In the genomic region with DNA sequence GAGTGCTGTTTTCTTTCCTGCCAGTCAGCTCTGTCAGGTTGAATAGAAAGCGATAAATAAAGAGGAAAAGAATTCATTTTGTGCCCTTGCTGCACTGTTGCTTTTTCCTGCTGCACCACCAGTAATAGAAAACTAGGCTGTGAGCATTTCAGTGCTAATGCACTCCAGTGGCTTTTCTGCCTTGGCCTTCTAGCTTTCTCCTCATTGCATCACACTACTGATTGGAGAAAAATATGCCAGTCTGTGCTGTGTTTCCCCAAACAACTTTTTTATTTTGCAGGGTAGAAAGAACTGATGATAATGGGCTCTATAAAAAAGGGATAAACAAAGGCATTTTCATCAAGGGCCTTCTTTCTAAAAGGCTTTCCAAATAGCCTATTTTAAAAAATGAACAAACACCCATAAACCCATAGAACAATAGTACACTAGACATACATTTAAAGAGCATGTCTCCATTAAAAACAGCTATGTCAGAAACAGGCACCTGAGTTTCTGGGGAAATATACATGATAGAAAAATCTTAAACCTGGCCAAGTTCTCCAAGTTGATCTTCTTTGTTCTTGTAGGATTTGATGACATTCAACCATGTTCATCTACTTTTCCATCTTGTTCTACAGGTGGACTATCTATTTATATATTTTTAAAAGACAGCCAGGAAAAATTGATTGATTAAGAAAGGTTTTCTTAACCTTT, we compare ENCODE assay signal across 1 cellular context.
TF ChIP-seq lines count a peak whose summit lies in the region.

No MANE protein-coding gene starts in this region.

TF ChIP-seq in GM23338, 12 proteins besides CTCF, POLR2A, EP300 and RAD21 (continued from another document):
- TF ChIP-seq, protein P1, sequence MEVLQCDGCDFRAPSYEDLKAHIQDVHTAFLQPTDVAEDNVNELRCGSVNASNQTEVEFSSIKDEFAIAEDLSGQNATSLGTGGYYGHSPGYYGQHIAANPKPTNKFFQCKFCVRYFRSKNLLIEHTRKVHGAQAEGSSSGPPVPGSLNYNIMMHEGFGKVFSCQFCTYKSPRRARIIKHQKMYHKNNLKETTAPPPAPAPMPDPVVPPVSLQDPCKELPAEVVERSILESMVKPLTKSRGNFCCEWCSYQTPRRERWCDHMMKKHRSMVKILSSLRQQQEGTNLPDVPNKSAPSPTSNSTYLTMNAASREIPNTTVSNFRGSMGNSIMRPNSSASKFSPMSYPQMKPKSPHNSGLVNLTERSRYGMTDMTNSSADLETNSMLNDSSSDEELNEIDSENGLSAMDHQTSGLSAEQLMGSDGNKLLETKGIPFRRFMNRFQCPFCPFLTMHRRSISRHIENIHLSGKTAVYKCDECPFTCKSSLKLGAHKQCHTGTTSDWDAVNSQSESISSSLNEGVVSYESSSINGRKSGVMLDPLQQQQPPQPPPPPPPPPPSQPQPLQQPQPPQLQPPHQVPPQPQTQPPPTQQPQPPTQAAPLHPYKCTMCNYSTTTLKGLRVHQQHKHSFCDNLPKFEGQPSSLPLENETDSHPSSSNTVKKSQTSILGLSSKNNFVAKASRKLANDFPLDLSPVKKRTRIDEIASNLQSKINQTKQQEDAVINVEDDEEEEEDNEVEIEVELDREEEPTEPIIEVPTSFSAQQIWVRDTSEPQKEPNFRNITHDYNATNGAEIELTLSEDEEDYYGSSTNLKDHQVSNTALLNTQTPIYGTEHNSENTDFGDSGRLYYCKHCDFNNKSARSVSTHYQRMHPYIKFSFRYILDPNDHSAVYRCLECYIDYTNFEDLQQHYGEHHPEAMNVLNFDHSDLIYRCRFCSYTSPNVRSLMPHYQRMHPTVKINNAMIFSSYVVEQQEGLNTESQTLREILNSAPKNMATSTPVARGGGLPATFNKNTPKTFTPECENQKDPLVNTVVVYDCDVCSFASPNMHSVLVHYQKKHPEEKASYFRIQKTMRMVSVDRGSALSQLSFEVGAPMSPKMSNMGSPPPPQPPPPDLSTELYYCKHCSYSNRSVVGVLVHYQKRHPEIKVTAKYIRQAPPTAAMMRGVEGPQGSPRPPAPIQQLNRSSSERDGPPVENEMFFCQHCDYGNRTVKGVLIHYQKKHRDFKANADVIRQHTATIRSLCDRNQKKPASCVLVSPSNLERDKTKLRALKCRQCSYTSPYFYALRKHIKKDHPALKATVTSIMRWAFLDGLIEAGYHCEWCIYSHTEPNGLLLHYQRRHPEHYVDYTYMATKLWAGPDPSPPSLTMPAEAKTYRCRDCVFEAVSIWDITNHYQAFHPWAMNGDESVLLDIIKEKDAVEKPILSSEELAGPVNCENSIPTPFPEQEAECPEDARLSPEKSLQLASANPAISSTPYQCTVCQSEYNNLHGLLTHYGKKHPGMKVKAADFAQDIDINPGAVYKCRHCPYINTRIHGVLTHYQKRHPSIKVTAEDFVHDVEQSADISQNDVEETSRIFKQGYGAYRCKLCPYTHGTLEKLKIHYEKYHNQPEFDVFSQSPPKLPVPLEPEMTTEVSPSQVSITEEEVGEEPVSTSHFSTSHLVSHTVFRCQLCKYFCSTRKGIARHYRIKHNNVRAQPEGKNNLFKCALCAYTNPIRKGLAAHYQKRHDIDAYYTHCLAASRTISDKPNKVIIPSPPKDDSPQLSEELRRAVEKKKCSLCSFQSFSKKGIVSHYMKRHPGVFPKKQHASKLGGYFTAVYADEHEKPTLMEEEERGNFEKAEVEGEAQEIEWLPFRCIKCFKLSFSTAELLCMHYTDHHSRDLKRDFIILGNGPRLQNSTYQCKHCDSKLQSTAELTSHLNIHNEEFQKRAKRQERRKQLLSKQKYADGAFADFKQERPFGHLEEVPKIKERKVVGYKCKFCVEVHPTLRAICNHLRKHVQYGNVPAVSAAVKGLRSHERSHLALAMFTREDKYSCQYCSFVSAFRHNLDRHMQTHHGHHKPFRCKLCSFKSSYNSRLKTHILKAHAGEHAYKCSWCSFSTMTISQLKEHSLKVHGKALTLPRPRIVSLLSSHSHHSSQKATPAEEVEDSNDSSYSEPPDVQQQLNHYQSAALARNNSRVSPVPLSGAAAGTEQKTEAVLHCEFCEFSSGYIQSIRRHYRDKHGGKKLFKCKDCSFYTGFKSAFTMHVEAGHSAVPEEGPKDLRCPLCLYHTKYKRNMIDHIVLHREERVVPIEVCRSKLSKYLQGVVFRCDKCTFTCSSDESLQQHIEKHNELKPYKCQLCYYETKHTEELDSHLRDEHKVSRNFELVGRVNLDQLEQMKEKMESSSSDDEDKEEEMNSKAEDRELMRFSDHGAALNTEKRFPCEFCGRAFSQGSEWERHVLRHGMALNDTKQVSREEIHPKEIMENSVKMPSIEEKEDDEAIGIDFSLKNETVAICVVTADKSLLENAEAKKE (CRISPR knock-in tag; IDR thresholded peaks at IDR 0.05): no peak
- no peak for TF ChIP-seq NANOG (IDR thresholded peaks at IDR 0.05; ENCODE audit: borderline replicate concordance)
- TF ChIP-seq STAT1 (IDR thresholded peaks at IDR 0.05; ENCODE audit: unreplicated experiment): no peak
- TF ChIP-seq, protein P2, sequence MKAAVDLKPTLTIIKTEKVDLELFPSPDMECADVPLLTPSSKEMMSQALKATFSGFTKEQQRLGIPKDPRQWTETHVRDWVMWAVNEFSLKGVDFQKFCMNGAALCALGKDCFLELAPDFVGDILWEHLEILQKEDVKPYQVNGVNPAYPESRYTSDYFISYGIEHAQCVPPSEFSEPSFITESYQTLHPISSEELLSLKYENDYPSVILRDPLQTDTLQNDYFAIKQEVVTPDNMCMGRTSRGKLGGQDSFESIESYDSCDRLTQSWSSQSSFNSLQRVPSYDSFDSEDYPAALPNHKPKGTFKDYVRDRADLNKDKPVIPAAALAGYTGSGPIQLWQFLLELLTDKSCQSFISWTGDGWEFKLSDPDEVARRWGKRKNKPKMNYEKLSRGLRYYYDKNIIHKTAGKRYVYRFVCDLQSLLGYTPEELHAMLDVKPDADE (IDR thresholded peaks at IDR 0.05): no peak
- no peak for TF ChIP-seq EZH2phosphoT487 (IDR thresholded peaks at IDR 0.05; ENCODE audit: unreplicated experiment)
- no peak for TF ChIP-seq ZNF331 (CRISPR knock-in tag; IDR thresholded peaks at IDR 0.05; ENCODE audit: low read depth)
- TF ChIP-seq ZNF114 (CRISPR knock-in tag; IDR thresholded peaks at IDR 0.05): no peak
- TF ChIP-seq EZH2 (IDR thresholded peaks at IDR 0.05; ENCODE audit: low read depth, unreplicated experiment): no peak
